In the genomic region with DNA sequence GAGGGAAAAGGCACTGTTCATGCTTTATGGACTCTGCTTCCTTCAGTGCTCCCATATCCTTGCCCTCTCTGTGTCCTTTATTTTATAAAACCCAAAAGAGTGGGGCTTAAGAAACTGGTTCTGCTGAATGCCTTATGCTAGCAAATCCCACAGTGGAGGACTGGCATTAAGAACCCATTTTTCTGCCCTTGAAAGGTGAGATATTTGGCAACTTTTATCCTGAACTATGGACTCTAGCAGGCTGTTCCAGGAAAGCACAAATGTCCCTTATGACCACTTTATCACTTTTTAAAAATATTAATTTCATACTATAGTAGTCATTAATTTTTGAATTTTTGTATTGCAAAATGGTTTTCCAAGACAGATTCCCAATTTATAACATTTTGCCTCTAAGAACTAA, we compare ENCODE assay signal across 27 cellular contexts.
"Had no signal": no experiment of that assay in that cellular context is flagged by ENCODE, and none has a peak within 500 bp of the region (broad histone marks: within the 10 kb centered on the region; RNA-seq: fewer than 3 reads in every experiment).

No MANE protein-coding gene starts in this region.

- H3K27me3 ChIP-seq: heart left ventricle, testis, thyroid gland, transverse colon, upper lobe of left lung, vagina had no signal

- H3K27ac ChIP-seq: heart left ventricle, lower lobe of right lung, pancreas, prostate gland, testis, thyroid gland, transverse colon, upper lobe of left lung, vagina had no signal

- H3K9me3 ChIP-seq: pancreas, prostate gland, testis, thyroid gland, transverse colon, upper lobe of left lung, vagina had no signal

- H3K4me3 Mint-ChIP-seq: mesothelial cell of epicardium; natural killer cell; stimulated activated effector memory CD8-positive, alpha-beta T cell treated with anti-CD3 and anti-CD28 coated beads, Interleukin-12 subunit alpha, Interleukin-12 subunit beta, amount 100 ng/mL, for 72 hours; stimulated activated naive CD8-positive, alpha-beta T cell treated with anti-CD3 and anti-CD28 coated beads, Interleukin-15, Interleukin-2, amounts not matched to agents 100 ng/mL and 50 ng/mL, for 24 hours had no signal

- DNase-seq: heart left ventricle; hypothalamus; islet precursor cell; left ventricle myocardium superior; lower lobe of right lung; mammary epithelial cell; mesendoderm; naive B cell; natural killer cell; pancreas; posterior cingulate gyrus; retina; right cardiac atrium; stimulated activated CD4-positive, alpha-beta T cell treated with anti-CD3 and anti-CD28 coated beads, Interleukin-12 subunit alpha, Interleukin-12 subunit beta, amount 100 ng/mL, for 4 hours; stimulated activated CD4-positive, alpha-beta T cell treated with anti-CD3 and anti-CD28 coated beads, Interleukin-15, amount 100 ng/mL, for 24 hours; stimulated activated CD4-positive, alpha-beta T cell treated with anti-CD3 and anti-CD28 coated beads, Interleukin-4, amount 100 ng/mL, for 24 hours; stimulated activated naive CD4-positive, alpha-beta T cell; testis; thyroid gland; transverse colon; upper lobe of left lung had no signal

- H3K4me3 ChIP-seq: heart left ventricle, lower lobe of right lung, pancreas, prostate gland, skin epidermis, testis, thyroid gland, transverse colon, upper lobe of left lung, vagina had no signal

- H3K36me3 ChIP-seq: heart left ventricle, lower lobe of right lung, pancreas, prostate gland, thyroid gland, transverse colon, upper lobe of left lung, vagina had no signal

- H3K4me1 ChIP-seq: heart left ventricle, lower lobe of right lung, pancreas, prostate gland, testis, upper lobe of left lung, vagina had no signal

- ATAC-seq: heart left ventricle; left ventricle myocardium superior; lower lobe of right lung; natural killer cell; pancreas; right cardiac atrium; stimulated activated effector memory CD8-positive, alpha-beta T cell treated with anti-CD3 and anti-CD28 coated beads, Interleukin-12 subunit alpha, Interleukin-12 subunit beta, amount 100 ng/mL, for 72 hours had no signal

- H3K4me1 Mint-ChIP-seq: naive B cell; natural killer cell; stimulated activated effector memory CD8-positive, alpha-beta T cell treated with anti-CD3 and anti-CD28 coated beads, Interleukin-12 subunit alpha, Interleukin-12 subunit beta, amount 100 ng/mL, for 72 hours had no signal

- H3K36me3 Mint-ChIP-seq: stimulated activated effector memory CD8-positive, alpha-beta T cell treated with anti-CD3 and anti-CD28 coated beads, Interleukin-12 subunit alpha, Interleukin-12 subunit beta, amount 100 ng/mL, for 72 hours had no signal

- H3K27ac Mint-ChIP-seq: naive B cell; natural killer cell; stimulated activated effector memory CD8-positive, alpha-beta T cell treated with anti-CD3 and anti-CD28 coated beads, Interleukin-12 subunit alpha, Interleukin-12 subunit beta, amount 100 ng/mL, for 72 hours; stimulated activated naive CD8-positive, alpha-beta T cell treated with anti-CD3 and anti-CD28 coated beads, Interleukin-15, Interleukin-2, amounts not matched to agents 100 ng/mL and 50 ng/mL, for 24 hours had no signal
